14 cellular contexts compared by ENCODE assay signal in genomic region chr3:177640319-177640997, GRCh38.
A peak's percentile ranks its signal among the peaks of the same experiment; 100 is the strongest.
DNase-seq lines count a peak whose midpoint lies in the region; ATAC-seq, FAIRE-seq and TF ChIP-seq lines count a peak whose summit lies in the region.
"Had no signal": no experiment of that assay in that cellular context is flagged by ENCODE, and none has a peak within 500 bp of the region (broad histone marks: within the 10 kb centered on the region; RNA-seq: fewer than 3 reads in every experiment).

No MANE protein-coding gene starts in this region.

- no peak overlapping the region for H3K27ac ChIP-seq in dorsolateral prefrontal cortex
- H3K27ac ChIP-seq: tibial artery had no signal

- H3K4me3 ChIP-seq in GM12865 (ENCODE audit: low read depth, low read length) (no peak overlapping the region), bronchial epithelial cell (ENCODE audit: low read depth, low read length) (no peak overlapping the region), dorsolateral prefrontal cortex (no peak overlapping the region)
- H3K4me3 ChIP-seq: lung, tibial artery had no signal

- H3K36me3 ChIP-seq in bronchial epithelial cell (ENCODE audit: control insufficient read depth, insufficient read depth, low read length): no peaks in the 10 kb centered on the region
- H3K36me3 ChIP-seq: tibial artery had no signal

- intact Hi-C loops in dorsolateral prefrontal cortex (cut with DNase I): no loop called here

- TF ChIP-seq CTCF in GM12865 (IDR thresholded peaks at IDR 0.05; ENCODE audit: insufficient read depth, low read depth, low read length, missing control alignments) (no peak), bronchial epithelial cell (IDR thresholded peaks at IDR 0.05; ENCODE audit: insufficient read depth, low read length, severe bottlenecking) (no peak), dorsolateral prefrontal cortex (IDR thresholded peaks at IDR 0.05 in 54 of 56, conservative IDR thresholded peaks at IDR 0.05 in 2 of 56; ENCODE audit: low read depth in 1 of 56, partially characterized antibody in 56 of 56) (no peak)

- H3K27me3 ChIP-seq in bronchial epithelial cell (ENCODE audit: control insufficient read depth, insufficient read depth, low read length): no peaks in the 10 kb centered on the region
- no peaks in the 10 kb centered on the region for H3K27me3 ChIP-seq in dorsolateral prefrontal cortex
- H3K27me3 ChIP-seq: tibial artery had no signal

- ATAC-seq in HG03097 (IDR thresholded peaks at IDR 0.05; ENCODE audit: low FRiP score, unreplicated experiment) (no peak), HG02981 (IDR thresholded peaks at IDR 0.05; ENCODE audit: unreplicated experiment) (no peak), GM21717 (IDR thresholded peaks at IDR 0.05; ENCODE audit: unreplicated experiment) (no peak)

- no peak for FAIRE-seq in bronchial epithelial cell (lab: Jason Lieb, UNC)
- FAIRE-seq: RCC 7860 had no signal

- DNase-seq in COLO668 (lab: John Stamatoyannopoulos, UW; ENCODE audit: unreplicated experiment): peak; percentile 61
- peak; percentile 25 for DNase-seq in GM12865 (ENCODE audit: low read depth)
- peak; percentile 90 for DNase-seq in NCI-H345 treated with DMSO at 0.1 percent for 48 hours (lab: John Stamatoyannopoulos, UW; ENCODE audit: unreplicated experiment)
- peak; percentile 27 for DNase-seq in bronchial epithelial cell (ENCODE audit: low read depth)
- no peak for DNase-seq in dorsolateral prefrontal cortex
- DNase-seq: glutamatergic neuron, GOT3, KBM-7, tibial artery had no signal

Comparison
In these comparisons a context has a peak if more than half of its experiments do, and no peak if none do; other contexts are left out.
1. DNase-seq: peak in COLO668 (single experiment), GM12865 (single experiment), NCI-H345 treated with DMSO at 0.1 percent for 48 hours (single experiment) and bronchial epithelial cell (single experiment); none in dorsolateral prefrontal cortex (0 of 10).